ENCODE assay signal across 1 cellular context in genomic region chr6:43181942-43182860, GRCh38.
TF ChIP-seq lines count a peak whose summit lies in the region.

Gene CUL9 (plus strand): TSS chr6:43182196. CDS start chr6:43184311, 2,115 bp downstream.

TF ChIP-seq in GM12878, 131 proteins besides CTCF, POLR2A, EP300 and RAD21 (continued from another document and continues in another):
- no peak for TF ChIP-seq ATF3 (IDR thresholded peaks at IDR 0.05; ENCODE audit: borderline replicate concordance, extremely low read depth, low read depth, low read length)
- TF ChIP-seq STAT3 (IDR thresholded peaks at IDR 0.05; ENCODE audit: low read depth, low read length) = no peak
- TF ChIP-seq KAT2A (conservative IDR thresholded peaks at IDR 0.05; ENCODE audit: control insufficient read depth, low read depth, low read length) = no peak
- TF ChIP-seq KDM1A (IDR thresholded peaks at IDR 0.05; ENCODE audit: borderline replicate concordance) = no peak
- TF ChIP-seq DPF2 (IDR thresholded peaks at IDR 0.05) = peak; percentile 43
- no peak for TF ChIP-seq ZBTB11 (CRISPR knock-in tag; IDR thresholded peaks at IDR 0.05)
- TF ChIP-seq MEF2B (IDR thresholded peaks at IDR 0.05; ENCODE audit: partially characterized antibody, poor library complexity, severe bottlenecking) = peak; percentile 45
- TF ChIP-seq BCL11A (IDR thresholded peaks at IDR 0.05; ENCODE audit: low read depth, low read length) = no peak
- TF ChIP-seq ELK1 (IDR thresholded peaks at IDR 0.05; ENCODE audit: low read depth, low read length) = peak; percentile 58; the same call in 1 of the 2 replicates
- peak; percentile 71 for TF ChIP-seq HCFC1 (IDR thresholded peaks at IDR 0.05; ENCODE audit: low read length)
- TF ChIP-seq EZH2 (IDR thresholded peaks at IDR 0.05; ENCODE audit: borderline replicate concordance, control insufficient read depth, low read depth, low read length) = no peak
- TF ChIP-seq SPI1 (IDR thresholded peaks at IDR 0.05; ENCODE audit: borderline replicate concordance, insufficient read depth, low read depth, low read length) = no peak
- peak; percentile 87 to 95 for TF ChIP-seq BHLHE40 (IDR thresholded peaks at IDR 0.05; ENCODE audit: borderline replicate concordance in 1 of 2, low read depth in 2 of 2, low read length in 1 of 2)
- no peak for TF ChIP-seq ASH2L (IDR thresholded peaks at IDR 0.05; ENCODE audit: borderline replicate concordance, low read depth)
- TF ChIP-seq RAD51 (IDR thresholded peaks at IDR 0.05) = no peak
- no peak for TF ChIP-seq SMC3 (IDR thresholded peaks at IDR 0.05; ENCODE audit: borderline replicate concordance, low read length)
- no peak for TF ChIP-seq CEBPZ (IDR thresholded peaks at IDR 0.05; ENCODE audit: low read depth, low read length)
- TF ChIP-seq FOS (IDR thresholded peaks at IDR 0.05; ENCODE audit: borderline replicate concordance, extremely low read depth, insufficient read length) = no peak
- TF ChIP-seq EED (IDR thresholded peaks at IDR 0.05; ENCODE audit: low read depth) = peak; percentile 30; the same call in 1 of the 2 replicates
- peak; percentile 57; the same call in 1 of the 2 replicates for TF ChIP-seq ZNF592 (IDR thresholded peaks at IDR 0.05)
- TF ChIP-seq NR2C1 (IDR thresholded peaks at IDR 0.05) = peak; percentile 93
- TF ChIP-seq MLLT1 (IDR thresholded peaks at IDR 0.05) = no peak; the same call in 1 of the 2 replicates
- peak; percentile 7 to 15; a peak in 2 of 4 replicates for TF ChIP-seq IKZF2 (IDR thresholded peaks at IDR 0.05)
- TF ChIP-seq IKZF1 (conservative IDR thresholded peaks at IDR 0.05) = peak; percentile 89
- TF ChIP-seq NKRF (conservative IDR thresholded peaks at IDR 0.05) = peak; percentile 77
- TF ChIP-seq PAX5 (IDR thresholded peaks at IDR 0.05; ENCODE audit: borderline replicate concordance, low read depth, low read length) = peak; percentile 95
- peak; percentile 81 for TF ChIP-seq GATAD2B (conservative IDR thresholded peaks at IDR 0.05; ENCODE audit: low read depth)
- no peak for TF ChIP-seq CHD4 (IDR thresholded peaks at IDR 0.05)
- no peak for TF ChIP-seq HDAC6 (IDR thresholded peaks at IDR 0.05; ENCODE audit: unreplicated experiment)
- TF ChIP-seq CREM (IDR thresholded peaks at IDR 0.05; ENCODE audit: low read depth) = peak; percentile 59
- no peak for TF ChIP-seq SMAD1 (IDR thresholded peaks at IDR 0.05; ENCODE audit: low read depth, partially characterized antibody)
- TF ChIP-seq KLF5 (IDR thresholded peaks at IDR 0.05; ENCODE audit: partially characterized antibody) = peak; percentile 79
- TF ChIP-seq RB1 (IDR thresholded peaks at IDR 0.05; ENCODE audit: borderline replicate concordance) = peak; percentile 87; the same call in 1 of the 2 replicates
- TF ChIP-seq ATF2 (IDR thresholded peaks at IDR 0.05; ENCODE audit: low read length) = no peak
- TF ChIP-seq NR2F1 (conservative IDR thresholded peaks at IDR 0.05) = peak; percentile 78
- no peak for TF ChIP-seq SKIL (IDR thresholded peaks at IDR 0.05; ENCODE audit: low read depth, poor library complexity, severe bottlenecking)
- no peak for TF ChIP-seq ESRRA (IDR thresholded peaks at IDR 0.05; ENCODE audit: low read length)
- no peak for TF ChIP-seq MTA3 (IDR thresholded peaks at IDR 0.05; ENCODE audit: borderline replicate concordance, low read length)
- no peak for TF ChIP-seq ZNF217 (IDR thresholded peaks at IDR 0.05)
